Comparison of ENCODE assay signal across 9 cellular contexts in genomic region chr22:43945632-43946390, GRCh38. TPM values are rescaled to one million over a fixed set of nuclear protein-coding genes. Genes with fewer than 3 reads are reported as not detected.
DNase-seq lines count a peak whose midpoint lies in the region; ATAC-seq, FAIRE-seq and TF ChIP-seq lines count a peak whose summit lies in the region.
"Had no signal": no experiment of that assay in that cellular context is flagged by ENCODE, and none has a peak within 500 bp of the region (broad histone marks: within the 10 kb centered on the region; RNA-seq: fewer than 3 reads in every experiment).

No MANE protein-coding gene starts in this region.

- H3K36me3 ChIP-seq in BLaER1: no peaks in the 10 kb centered on the region
- no peaks in the 10 kb centered on the region for H3K36me3 ChIP-seq in parathyroid adenoma (ENCODE audit: control insufficient read depth, insufficient read depth, low read length)

- no peak overlapping the region for H3K14ac ChIP-seq in H9 (ENCODE audit: insufficient read depth, low read length)

- H3K9me3 ChIP-seq in BLaER1 (0 out of 2 replicates have a peak, but pooled peaks cover 6% of the 10 kb centered on the region), H9 (ENCODE audit: control insufficient read depth, low read depth, low read length) (no peaks in the 10 kb centered on the region), parathyroid adenoma (ENCODE audit: control insufficient read depth, low read length) (no peaks in the 10 kb centered on the region)

- peak; percentile 71 for DNase-seq in H9
- DNase-seq in RCC 7860 (ENCODE audit: low spot score): peak; percentile 31
- peak; percentile 61 for DNase-seq in activated T-helper 1 cell treated with anti-CD3 and anti-CD28 coated beads, Interleukin-12 subunit alpha, Interleukin-12 subunit beta, Interleukin-2, Interleukin-4 antibody, amounts not matched to agents 30 ng/mL and 10 ng/mL and 1 ng/mL, durations not matched to agents 14 hours and 24 hours and 36 hours (ENCODE audit: low spot score)
- DNase-seq in fibroblast of the conjunctiva (ENCODE audit: low read depth): peak; percentile 38
- no peak for DNase-seq in NK-92 treated with Interleukin-12 subunit alpha and Interleukin-12 subunit beta, amount 100 ng/mL, for 24 hours (lab: John Stamatoyannopoulos, UW)

- no peak overlapping the region for H4K91ac ChIP-seq in H9 (ENCODE audit: insufficient read length, low read depth, low read length)

- H3K23ac ChIP-seq in H9 (ENCODE audit: insufficient read length, low read depth, low read length): no peak overlapping the region

- H2AFZ ChIP-seq in H9 (ENCODE audit: low read length): no peak overlapping the region
- no peak overlapping the region for H2AFZ ChIP-seq in parathyroid adenoma

- H4K20me1 ChIP-seq in BLaER1: no peaks in the 10 kb centered on the region
- H4K20me1 ChIP-seq in H9 (ENCODE audit: control insufficient read depth, insufficient read depth, insufficient read length): no peaks in the 10 kb centered on the region

- no peak overlapping the region for H3K56ac ChIP-seq in H9 (ENCODE audit: insufficient read length, low read depth, low read length)

- H2BK5ac ChIP-seq in H9 (ENCODE audit: insufficient read length, low read length): no peak overlapping the region

- no peak overlapping the region for H3K4ac ChIP-seq in H9 (ENCODE audit: low read depth, low read length)

- TF ChIP-seq CTCF in H9 (conservative IDR thresholded peaks at IDR 0.05): peak; percentile 81
- TF ChIP-seq CTCF in parathyroid adenoma (IDR thresholded peaks at IDR 0.05): peak; percentile 38

- no peaks in the 10 kb centered on the region for H3K4me1 Mint-ChIP-seq in H9
- no peaks in the 10 kb centered on the region for H3K4me1 Mint-ChIP-seq in activated T-helper 1 cell treated with anti-CD3 and anti-CD28 coated beads, Interleukin-12 subunit alpha, Interleukin-12 subunit beta, Interleukin-2, Interleukin-4 antibody, amounts not matched to agents 30 ng/mL and 10 ng/mL and 1 ng/mL, durations not matched to agents 14 hours and 24 hours and 36 hours (ENCODE audit: low read depth)

- H3K27me3 ChIP-seq in BLaER1 (no peaks in the 10 kb centered on the region), H9 (ENCODE audit: insufficient read depth, low read length) (no peaks in the 10 kb centered on the region), parathyroid adenoma (ENCODE audit: control insufficient read depth, insufficient read depth, low read length) (no peaks in the 10 kb centered on the region)

- H2BK20ac ChIP-seq in H9 (ENCODE audit: low read depth, low read length, poor library complexity, severe bottlenecking): no peak overlapping the region

- no peak overlapping the region for H2BK15ac ChIP-seq in H9 (ENCODE audit: low read depth, low read length)

- no peak overlapping the region for H4K8ac ChIP-seq in H9 (replicated peaks; ENCODE audit: insufficient read length, low read depth, low read length)

- peaks cover 21% of the 10 kb centered on the region for H3K4me1 ChIP-seq in BLaER1
- no peaks in the 10 kb centered on the region for H3K4me1 ChIP-seq in H9 (ENCODE audit: insufficient read depth, low read length)
- no peaks in the 10 kb centered on the region for H3K4me1 ChIP-seq in parathyroid adenoma

- no CpG with 5 or more reads among the region's 12 CpGs for WGBS in H9 (ENCODE audit: extremely low coverage, insufficient read length, low lambda C conversion rate)

- ATAC-seq in HG02763 (IDR thresholded peaks at IDR 0.05; ENCODE audit: unreplicated experiment): no peak

- peaks cover 0 to 2% of the 10 kb centered on the region in 2 experiments; a peak in 2 of 5 replicates for H3K9me3 Mint-ChIP-seq in H9
- H3K9me3 Mint-ChIP-seq in activated T-helper 1 cell treated with anti-CD3 and anti-CD28 coated beads, Interleukin-12 subunit alpha, Interleukin-12 subunit beta, Interleukin-2, Interleukin-4 antibody, amounts not matched to agents 30 ng/mL and 10 ng/mL and 1 ng/mL, durations not matched to agents 14 hours and 24 hours and 36 hours: no peaks in the 10 kb centered on the region

- H3K4me2 ChIP-seq in BLaER1 (peak overlapping the region; percentile 65), H9 (ENCODE audit: insufficient read depth, insufficient read length, low read length) (no peak overlapping the region), parathyroid adenoma (ENCODE audit: low read length) (no peak overlapping the region)

- peaks cover 35 to 67% (median 65%) of the 10 kb centered on the region in 3 experiments for H3K36me3 Mint-ChIP-seq in H9 (ENCODE audit: insufficient read depth in 1 of 3, low read depth in 3 of 3)
- no peaks in the 10 kb centered on the region for H3K36me3 Mint-ChIP-seq in activated T-helper 1 cell treated with anti-CD3 and anti-CD28 coated beads, Interleukin-12 subunit alpha, Interleukin-12 subunit beta, Interleukin-2, Interleukin-4 antibody, amounts not matched to agents 30 ng/mL and 10 ng/mL and 1 ng/mL, durations not matched to agents 14 hours and 24 hours and 36 hours (ENCODE audit: low read depth)

- intact Hi-C loops in activated T-helper 1 cell treated with anti-CD3 and anti-CD28 coated beads, Interleukin-12 subunit alpha, Interleukin-12 subunit beta, Interleukin-2, Interleukin-4 antibody, amounts not matched to agents 30 ng/mL and 10 ng/mL and 1 ng/mL, durations not matched to agents 14 hours and 24 hours and 36 hours (cut with micrococcal nuclease): loop anchor here (1.0 kb wide), 1 partner anchor 63 kb away; no protein-coding TSS in a partner anchor

- FAIRE-seq in RCC 7860 (lab: Jason Lieb, UNC): no peak

- H3K4me3 ChIP-seq in BLaER1 (no peak overlapping the region), parathyroid adenoma (ENCODE audit: low read depth, low read length) (no peak overlapping the region)

- H3K27ac ChIP-seq in BLaER1 (peak overlapping the region; percentile 41; the same call in 1 of the 2 replicates), H9 (ENCODE audit: insufficient read length, low read depth, low read length) (no peak overlapping the region), parathyroid adenoma (no peak overlapping the region)

- no peaks in the 10 kb centered on the region for H3K27me3 Mint-ChIP-seq in H9 (ENCODE audit: low read depth)
- peaks cover 3% of the 10 kb centered on the region for H3K27me3 Mint-ChIP-seq in activated T-helper 1 cell treated with anti-CD3 and anti-CD28 coated beads, Interleukin-12 subunit alpha, Interleukin-12 subunit beta, Interleukin-2, Interleukin-4 antibody, amounts not matched to agents 30 ng/mL and 10 ng/mL and 1 ng/mL, durations not matched to agents 14 hours and 24 hours and 36 hours (ENCODE audit: insufficient read depth)

- no peak overlapping the region for H3K18ac ChIP-seq in H9 (ENCODE audit: insufficient read length, low read depth, low read length)

- no peaks in the 10 kb centered on the region for H3K23me2 ChIP-seq in H9 (ENCODE audit: insufficient read length, low read depth, low read length, poor library complexity, severe bottlenecking)

- no peak overlapping the region for H4K5ac ChIP-seq in H9 (ENCODE audit: insufficient read length, low read depth, low read length)

- H2BK12ac ChIP-seq in H9 (ENCODE audit: insufficient read length, low read depth, low read length): no peak overlapping the region

- H3K9ac ChIP-seq in BLaER1: no peak overlapping the region
- H3K9ac ChIP-seq in H9 (ENCODE audit: extremely low read depth, insufficient read length, low read length): no peak overlapping the region
- H3K9ac ChIP-seq in parathyroid adenoma: no peak overlapping the region

- H3K79me1 ChIP-seq in H9 (ENCODE audit: insufficient read depth, low read depth, low read length, poor library complexity, severe bottlenecking): no peaks in the 10 kb centered on the region

- H3K4me3 Mint-ChIP-seq in H9: no peak overlapping the region
- H3K4me3 Mint-ChIP-seq in activated T-helper 1 cell treated with anti-CD3 and anti-CD28 coated beads, Interleukin-12 subunit alpha, Interleukin-12 subunit beta, Interleukin-2, Interleukin-4 antibody, amounts not matched to agents 30 ng/mL and 10 ng/mL and 1 ng/mL, durations not matched to agents 14 hours and 24 hours and 36 hours: no peak overlapping the region

- no peak overlapping the region for H2AK5ac ChIP-seq in H9 (ENCODE audit: insufficient read length, low read length)

- no peak overlapping the region for H3T11ph ChIP-seq in H9 (ENCODE audit: low read length)

- H3K79me2 ChIP-seq in H9 (ENCODE audit: insufficient read depth, low read length) (no peaks in the 10 kb centered on the region), parathyroid adenoma (no peaks in the 10 kb centered on the region)

- no peak overlapping the region for H2BK120ac ChIP-seq in H9 (ENCODE audit: low read depth, low read length, poor library complexity, severe bottlenecking)

- H3K27ac Mint-ChIP-seq in H9: peak overlapping the region in 2 of 3 experiments; percentile 3 to 71; a peak in 3 of 7 replicates
- no peak overlapping the region for H3K27ac Mint-ChIP-seq in activated T-helper 1 cell treated with anti-CD3 and anti-CD28 coated beads, Interleukin-12 subunit alpha, Interleukin-12 subunit beta, Interleukin-2, Interleukin-4 antibody, amounts not matched to agents 30 ng/mL and 10 ng/mL and 1 ng/mL, durations not matched to agents 14 hours and 24 hours and 36 hours

RNA-seq across cellular contexts. Expression of gene SAMM50, which starts 9.4 kb away (rescaled TPM):
- total RNA-seq in H9 (2021): 56.6 and 57.2 TPM in 2 replicates
- total RNA-seq in activated T-helper 1 cell treated with anti-CD3 and anti-CD28 coated beads, Interleukin-12 subunit alpha, Interleukin-12 subunit beta, Interleukin-2, Interleukin-4 antibody, amounts not matched to agents 30 ng/mL and 10 ng/mL and 1 ng/mL, durations not matched to agents 14 hours and 24 hours and 36 hours: 60.6 and 63.0 TPM in 2 replicates

RNA-seq across cellular contexts. Expression of gene PNPLA3, which starts 22.2 kb away (rescaled TPM):
- total RNA-seq in H9 (2021): 16.5 and 17.5 TPM in 2 replicates
- total RNA-seq in activated T-helper 1 cell treated with anti-CD3 and anti-CD28 coated beads, Interleukin-12 subunit alpha, Interleukin-12 subunit beta, Interleukin-2, Interleukin-4 antibody, amounts not matched to agents 30 ng/mL and 10 ng/mL and 1 ng/mL, durations not matched to agents 14 hours and 24 hours and 36 hours: 0.86 and 1.6 TPM in 2 replicates

RNA-seq across cellular contexts. Expression of gene PNPLA5, which starts 54.0 kb away (rescaled TPM):
- 5.2 and 5.5 TPM in 2 replicates for total RNA-seq in H9 (2021)
- not detected in 2 replicates for total RNA-seq in activated T-helper 1 cell treated with anti-CD3 and anti-CD28 coated beads, Interleukin-12 subunit alpha, Interleukin-12 subunit beta, Interleukin-2, Interleukin-4 antibody, amounts not matched to agents 30 ng/mL and 10 ng/mL and 1 ng/mL, durations not matched to agents 14 hours and 24 hours and 36 hours
- total RNA-seq: subcutaneous adipose tissue had no signal
